In the genomic region with DNA sequence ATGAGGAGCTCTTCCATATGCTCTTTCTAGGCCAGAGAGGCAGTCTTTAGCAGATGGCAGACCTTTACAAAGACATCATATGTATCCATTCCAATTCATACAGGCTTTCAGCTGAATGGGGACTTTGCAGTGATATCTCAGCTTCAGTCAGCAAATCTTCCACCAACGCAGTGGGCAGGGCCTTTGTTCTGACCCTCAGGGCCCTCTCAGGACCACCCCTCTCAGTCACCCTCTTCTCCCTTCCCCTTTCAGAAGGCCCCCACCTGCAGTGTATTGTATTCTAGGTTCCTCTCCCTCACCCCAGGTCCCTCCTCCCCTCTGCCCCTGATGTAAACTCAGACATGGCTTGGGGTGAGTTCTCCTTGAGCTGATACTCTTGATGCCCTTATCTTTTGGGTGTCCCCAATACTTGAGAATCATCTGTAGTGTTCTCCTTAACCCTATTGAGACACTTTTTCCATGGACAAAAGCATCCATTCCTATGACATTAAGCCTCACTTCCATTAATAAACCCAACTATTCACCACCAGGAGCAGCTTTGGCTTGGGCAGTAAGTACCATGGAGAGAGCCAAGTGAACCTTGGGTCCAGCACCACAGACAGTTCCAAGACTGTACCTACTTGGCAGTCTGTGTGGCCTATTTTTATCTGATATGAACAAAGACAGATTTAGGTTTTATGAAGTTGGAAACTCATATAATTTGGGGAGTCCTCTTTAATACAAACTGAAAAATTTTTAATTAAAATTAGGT, we compare ENCODE assay signal across 9 cellular contexts.
DNase-seq lines count a peak whose midpoint lies in the region; ATAC-seq and TF ChIP-seq lines count a peak whose summit lies in the region.
"Had no signal": no experiment of that assay in that cellular context is flagged by ENCODE, and none has a peak within 500 bp of the region (broad histone marks: within the 10 kb centered on the region; RNA-seq: fewer than 3 reads in every experiment).

No MANE protein-coding gene starts in this region.

- in situ Hi-C loops in brain microvascular endothelial cell (cut with HindIII; ENCODE audit: low pct_ligation_motif_present, low sequenced_read_pairs) = loop anchor here (25.0 kb wide), 1 partner anchor 302 kb away; no protein-coding TSS in a partner anchor

- H3K27ac ChIP-seq in brain microvascular endothelial cell (no peak overlapping the region), esophagus squamous epithelium (no peak overlapping the region)
- H3K27ac ChIP-seq: colonic mucosa had no signal

- TF ChIP-seq POLR2A in esophagus squamous epithelium (IDR thresholded peaks at IDR 0.05) = no peak

- DNase-seq in AG10803 (ENCODE audit: low read depth) = peak; percentile 28
- DNase-seq in Kasumi-1 (lab: John Stamatoyannopoulos, UW) = peak; percentile 61 to 75
- peak; percentile 54 for DNase-seq in brain microvascular endothelial cell
- DNase-seq in kidney glomerular epithelial cell (lab: John Stamatoyannopoulos, UW) = peak; percentile 29
- no peak for DNase-seq in hypothalamus (lab: John Stamatoyannopoulos, UW)
- no peak for DNase-seq in esophagus squamous epithelium (lab: John Stamatoyannopoulos, UW)
- DNase-seq in amniotic stem cell (lab: John Stamatoyannopoulos, UW) = no peak
- DNase-seq: colonic mucosa had no signal

- intact Hi-C loops in esophagus squamous epithelium (cut with DNase I) = no loop called here

- H3K27me3 ChIP-seq in brain microvascular endothelial cell (replicated peaks) (peaks cover 8% of the 10 kb centered on the region), esophagus squamous epithelium (no peaks in the 10 kb centered on the region)
- H3K27me3 ChIP-seq: colonic mucosa had no signal

- TF ChIP-seq CTCF in AG10803 (conservative IDR thresholded peaks at IDR 0.05; ENCODE audit: low read length) = no peak
- no peak for TF ChIP-seq CTCF in brain microvascular endothelial cell (IDR thresholded peaks at IDR 0.05; ENCODE audit: low read depth, low read length, missing control alignments)
- no peak for TF ChIP-seq CTCF in esophagus squamous epithelium (IDR thresholded peaks at IDR 0.05)

- no peaks in the 10 kb centered on the region for H3K9me3 ChIP-seq in esophagus squamous epithelium
- H3K9me3 ChIP-seq: colonic mucosa had no signal

- 73 to 92% methylated on average over 1 of the region's 1 CpG for WGBS in esophagus squamous epithelium, 2 donors

- H3K4me1 ChIP-seq in esophagus squamous epithelium = no peaks in the 10 kb centered on the region
- H3K4me1 ChIP-seq: colonic mucosa had no signal

- no peaks in the 10 kb centered on the region for H3K36me3 ChIP-seq in brain microvascular endothelial cell (replicated peaks)
- H3K36me3 ChIP-seq in esophagus squamous epithelium = no peaks in the 10 kb centered on the region
- H3K36me3 ChIP-seq: colonic mucosa had no signal

- H3K4me3 ChIP-seq in AG10803 (ENCODE audit: low read length) (no peak overlapping the region), brain microvascular endothelial cell (ENCODE audit: low read depth, low read length) (no peak overlapping the region), esophagus squamous epithelium (no peak overlapping the region)
- H3K4me3 ChIP-seq: colonic mucosa had no signal

- no peak for ATAC-seq in GM19395 (IDR thresholded peaks at IDR 0.05; ENCODE audit: unreplicated experiment)

Comparison
In these comparisons a context has a peak if more than half of its experiments do, and no peak if none do; other contexts are left out.
1. DNase-seq: peak in AG10803 (single experiment), Kasumi-1 (2 of 2), brain microvascular endothelial cell (single experiment) and kidney glomerular epithelial cell (single experiment); none in hypothalamus (0 of 51), esophagus squamous epithelium (single experiment) and amniotic stem cell (single experiment).